12 cellular contexts compared by ENCODE assay signal in genomic region chr19:10450853-10451609, GRCh38. TPM values are rescaled to one million over a fixed set of nuclear protein-coding genes. Genes with fewer than 3 reads are reported as not detected.
DNase-seq lines count a peak whose midpoint lies in the region; ATAC-seq, FAIRE-seq and TF ChIP-seq lines count a peak whose summit lies in the region.
"Had no signal": no experiment of that assay in that cellular context is flagged by ENCODE, and none has a peak within 500 bp of the region (broad histone marks: within the 10 kb centered on the region; RNA-seq: fewer than 3 reads in every experiment).

No MANE protein-coding gene starts in this region.

- peak; percentile 32 for DNase-seq in stimulated activated CD4-positive, alpha-beta T cell treated with anti-CD3 and anti-CD28 coated beads, Interleukin-15, amount 100 ng/mL, for 24 hours
- DNase-seq in stimulated activated CD4-positive, alpha-beta T cell treated with anti-CD3 and anti-CD28 coated beads, Interleukin-4, amount 100 ng/mL, for 4 hours: no peak
- peak; percentile 57 to 88 for DNase-seq in NCI-H526 (lab: John Stamatoyannopoulos, UW)
- DNase-seq in GM12878 (ENCODE audit: low read depth, low spot score): no peak
- peak; percentile 93 for DNase-seq in transverse colon
- DNase-seq in amniotic stem cell (lab: John Stamatoyannopoulos, UW): no peak
- DNase-seq in sciatic nerve (ENCODE audit: low spot score): no peak
- DNase-seq: nephron progenitor cell, SIG-M5 had no signal

- no peaks in the 10 kb centered on the region for H3K79me2 ChIP-seq in GM12878 (ENCODE audit: control insufficient read depth, insufficient read depth, low read length)

- POLR2A ChIA-PET in GM12878 (lab: Charles Lee): interaction anchor here (0.5 kb wide), 1 partner anchor 39 kb away, joined by 4 read pairs; no protein-coding TSS in a partner anchor

- H3K9me3 ChIP-seq in GM12878 (replicated peaks; ENCODE audit: control insufficient read depth, insufficient read depth, low read length) (no peaks in the 10 kb centered on the region), transverse colon (no peaks in the 10 kb centered on the region)
- H3K9me3 ChIP-seq: ascending aorta, thoracic aorta had no signal

- H3K4me2 ChIP-seq in GM12878 (ENCODE audit: control insufficient read depth, insufficient read depth): no peak overlapping the region

- CTCF ChIA-PET in GM12878 (lab: Yijun Ruan, JAX): interaction anchor here (0.7 kb wide), 1 partner anchor 180 kb away, joined by 3 read pairs; the partner anchor contains the start of gene ICAM1

- H3K27me3 ChIP-seq in GM12878 (replicated peaks in 1 of 2; ENCODE audit: control insufficient read depth in 2 of 2, insufficient read depth in 2 of 2, low read length in 1 of 2): no peaks in the 10 kb centered on the region
- no peaks in the 10 kb centered on the region for H3K27me3 ChIP-seq in transverse colon
- H3K27me3 ChIP-seq: ascending aorta had no signal

- peak; percentile 78 for ATAC-seq in GM12878
- ATAC-seq in GM18858 (IDR thresholded peaks at IDR 0.05; ENCODE audit: unreplicated experiment): no peak
- no peak for ATAC-seq in sciatic nerve

- 74% methylated on average over 25 of the region's 25 CpGs for WGBS in GM12878 (ENCODE audit: insufficient coverage, insufficient replicate concordance, low lambda C conversion rate, missing lambda C conversion rate)
- 69% methylated on average over 17 of the region's 25 CpGs; no CpG with 5 or more reads in 1 of the 2 donors for WGBS in transverse colon (ENCODE audit: low coverage in 1 of 2), 2 donors

- no peaks in the 10 kb centered on the region for H3K4me1 ChIP-seq in GM12878 (ENCODE audit: control insufficient read depth, insufficient read depth, low read length)
- peaks cover 0 to 15% (median 11%) of the 10 kb centered on the region in 4 donors for H3K4me1 ChIP-seq in transverse colon
- H3K4me1 ChIP-seq: ascending aorta had no signal

- no peak overlapping the region for H3K9ac ChIP-seq in GM12878 (ENCODE audit: control insufficient read depth, insufficient read depth, low read length)

- no peak for TF ChIP-seq CTCF in GM12878 (IDR thresholded peaks at IDR 0.05 in 2 of 3, conservative IDR thresholded peaks at IDR 0.05 in 1 of 3; ENCODE audit: control insufficient read depth in 2 of 3, extremely low read depth in 1 of 3, insufficient read depth in 1 of 3, low read depth in 3 of 3, low read length in 3 of 3)
- no peak for TF ChIP-seq CTCF in transverse colon (IDR thresholded peaks at IDR 0.05)

- no peak overlapping the region for H2AFZ ChIP-seq in GM12878 (ENCODE audit: control insufficient read depth, low read depth, low read length)

- TF ChIP-seq RAD21 in GM12878 (IDR thresholded peaks at IDR 0.05; ENCODE audit: insufficient read depth, low read depth, low read length): no peak

- H3K27ac ChIP-seq in GM12878 (ENCODE audit: control insufficient read depth, insufficient read depth): no peak overlapping the region
- peak overlapping the region; percentile 61 to 91 (median 72) for H3K27ac ChIP-seq in transverse colon
- H3K27ac ChIP-seq: ascending aorta, thoracic aorta had no signal

- no peak for FAIRE-seq in GM12878 (lab: Jason Lieb, UNC)

- in situ Hi-C loops in GM12878 (cut with MboI) (no loop called here), transverse colon (cut with MboI; ENCODE audit: low pct_ligation_motif_present in 1 of 4, low pct_unique_long_range_greater_than_20kb in 1 of 4, low sequenced_read_pairs in 3 of 4) (no loop called here)

- RAD21 ChIA-PET in GM12878 (lab: Charles Lee; ENCODE audit: unreplicated experiment): no interaction called here

- intact Hi-C loops in GM12878 (cut with micrococcal nuclease; ENCODE audit: unreplicated experiment) (no loop called here), transverse colon (cut with DNase I; ENCODE audit: low total_unique reads) (no loop called here), sciatic nerve (cut with DNase I) (no loop called here)

- no TSS peak for BruUV-seq in GM12878 (replicated peaks; lab: Mats Ljungman, UMichigan)

- H3K4me3 ChIP-seq in GM12878 (no peak overlapping the region), transverse colon (peak overlapping the region in 1 of 4 donors; percentile 1)
- H3K4me3 ChIP-seq: ascending aorta, thoracic aorta had no signal

- TF ChIP-seq EP300 in GM12878 (IDR thresholded peaks at IDR 0.05; ENCODE audit: borderline replicate concordance in 1 of 2, control insufficient read depth in 1 of 2, low read depth in 2 of 2, low read length in 2 of 2) (no peak), transverse colon (IDR thresholded peaks at IDR 0.05; ENCODE audit: low read depth) (peak; percentile 71)

- SMC1A ChIA-PET in GM12878 (lab: Charles Lee; ENCODE audit: uncharacterized antibody, unreplicated experiment): no interaction called here

- H4K20me1 ChIP-seq in GM12878 (ENCODE audit: control insufficient read depth, insufficient read depth): no peaks in the 10 kb centered on the region

- no peak for TF ChIP-seq POLR2A in GM12878 (IDR thresholded peaks at IDR 0.05; ENCODE audit: low read depth, low read length)
- no peak for TF ChIP-seq POLR2A in transverse colon (IDR thresholded peaks at IDR 0.05)

- H3K36me3 ChIP-seq in GM12878 (ENCODE audit: control insufficient read depth in 2 of 2, insufficient read depth in 2 of 2, low read length in 1 of 2): peaks cover 0 to 2% of the 10 kb centered on the region in 2 experiments; a peak in 3 of 4 replicates
- H3K36me3 ChIP-seq in transverse colon: no peaks in the 10 kb centered on the region

TF ChIP-seq in GM12878, 131 proteins besides CTCF, POLR2A, EP300 and RAD21 (continues in another document):
- TF ChIP-seq ZNF622 (IDR thresholded peaks at IDR 0.05) (no peak), GABPA (IDR thresholded peaks at IDR 0.05; ENCODE audit: low read depth) (no peak), TBL1XR1 (IDR thresholded peaks at IDR 0.05; ENCODE audit: low read depth, low read length) (no peak), ZNF207 (IDR thresholded peaks at IDR 0.05; ENCODE audit: borderline replicate concordance) (no peak), SRF (IDR thresholded peaks at IDR 0.05; ENCODE audit: low read depth in 2 of 2, low read length in 2 of 2) (no peak)

RNA-seq across cellular contexts. Expression of gene PDE4A, which starts 30.7 kb away (rescaled TPM):
- 7.4 and 7.7 TPM in 2 replicates for total RNA-seq in GM12878 (2013; cell fraction: nucleolus; rRNA removed)
- 1.6 and 1.9 TPM in 2 replicates for total RNA-seq in GM12878 (2014; rRNA removed)
- 1.7 and 1.9 TPM in 2 replicates for total RNA-seq in GM12878 (2014; rRNA removed; fragmentation: Illumina TruSeq; extraction: Trizol)
- 11.1 and 13.3 TPM in 2 replicates for total RNA-seq in GM12878 (2021)
- polyA plus RNA-seq in GM12878 (2011; ENCODE audit: low read depth): 6.4 TPM
- 2.7 and 4.8 TPM in 2 replicates for polyA plus RNA-seq in GM12878 (2011; rRNA removed)
- polyA plus RNA-seq in GM12878 (2011; cell fraction: cytosol; rRNA removed): 8.4 and 9.3 TPM in 2 replicates
- 11.0 and 16.0 TPM in 2 replicates for polyA plus RNA-seq in GM12878 (2011; cell fraction: nucleus; rRNA removed)
- polyA plus RNA-seq in GM12878 (2012): 14.3 and 15.7 TPM in 2 replicates
- 3.5 and 5.0 TPM in 2 replicates for polyA plus RNA-seq in GM12878 (2014; fragmentation: Illumina TruSeq; extraction: Trizol)
- under 1 TPM; 0.24 to 0.46 TPM for polyA plus RNA-seq in GM12878 (2014; fragmentation: Nextera tagmentation; extraction: Ambion mirVana)
- 7.1 and 7.9 TPM in 2 replicates for polyA plus RNA-seq in GM12878 (2014; rRNA removed)
- polyA plus RNA-seq in GM12878 (2016; fragmentation: Nextera tagmentation; extraction: Ambion mirVana): 1 to 10 TPM; 7.4 to 8.1 TPM
- 7.7 and 10.3 TPM in 2 replicates for polyA minus RNA-seq in GM12878 (2011; rRNA and poly(A)+ RNA removed)
- polyA minus RNA-seq in GM12878 (2011; cell fraction: cytosol; rRNA and poly(A)+ RNA removed): 7.8 and 9.2 TPM in 2 replicates
- polyA minus RNA-seq in GM12878 (2011; cell fraction: nucleus; rRNA and poly(A)+ RNA removed): 3.5 TPM in 2 replicates
- total RNA-seq in transverse colon: 10 to 100 TPM in 3 of 4 donors, 1 to 10 TPM in 1; 9.0 to 15.9 (median 13.1) TPM
- total RNA-seq in sciatic nerve: 11.0 TPM

RNA-seq across cellular contexts. Expression of gene CDC37, which starts 47.7 kb away (rescaled TPM):
- total RNA-seq in GM12878 (2013; cell fraction: nucleolus; rRNA removed): 43.2 and 59.3 TPM in 2 replicates
- 179 and 197 TPM in 2 replicates for total RNA-seq in GM12878 (2014; rRNA removed)
- 110 and 117 TPM in 2 replicates for total RNA-seq in GM12878 (2014; rRNA removed; fragmentation: Illumina TruSeq; extraction: Trizol)
- 144 and 155 TPM in 2 replicates for total RNA-seq in GM12878 (2021)
- polyA plus RNA-seq in GM12878 (2011; ENCODE audit: low read depth): 84.0 TPM
- polyA plus RNA-seq in GM12878 (2011; rRNA removed): 140 and 200 TPM in 2 replicates
- polyA plus RNA-seq in GM12878 (2011; cell fraction: cytosol; rRNA removed): 211 and 322 TPM in 2 replicates
- polyA plus RNA-seq in GM12878 (2011; cell fraction: nucleus; rRNA removed): 421 and 498 TPM in 2 replicates
- polyA plus RNA-seq in GM12878 (2012): 146 and 163 TPM in 2 replicates
- polyA plus RNA-seq in GM12878 (2014; fragmentation: Illumina TruSeq; extraction: Trizol): 50.7 and 105 TPM in 2 replicates
- polyA plus RNA-seq in GM12878 (2014; fragmentation: Nextera tagmentation; extraction: Ambion mirVana): 1 to 10 TPM; 4.7 to 8.8 TPM
- polyA plus RNA-seq in GM12878 (2014; rRNA removed): 265 and 297 TPM in 2 replicates
- polyA plus RNA-seq in GM12878 (2016; fragmentation: Nextera tagmentation; extraction: Ambion mirVana): 100 to 1,000 TPM; 255 to 262 TPM
- 76.0 and 82.1 TPM in 2 replicates for polyA minus RNA-seq in GM12878 (2011; rRNA and poly(A)+ RNA removed)
- 42.4 and 45.5 TPM in 2 replicates for polyA minus RNA-seq in GM12878 (2011; cell fraction: cytosol; rRNA and poly(A)+ RNA removed)
- 22.4 and 40.0 TPM in 2 replicates for polyA minus RNA-seq in GM12878 (2011; cell fraction: nucleus; rRNA and poly(A)+ RNA removed)
- 100 to 1,000 TPM; 125 to 168 (median 162) TPM for total RNA-seq in transverse colon
- 128 TPM for total RNA-seq in sciatic nerve

RNA-seq across cellular contexts. Expression of gene KEAP1, which starts 52.1 kb away (rescaled TPM):
- total RNA-seq in GM12878 (2013; cell fraction: nucleolus; rRNA removed): 30.3 and 40.1 TPM in 2 replicates
- total RNA-seq in GM12878 (2014; rRNA removed) (49.0 and 60.4 TPM in 2 replicates), GM12878 (2014; rRNA removed; fragmentation: Illumina TruSeq; extraction: Trizol) (44.3 and 54.7 TPM in 2 replicates), GM12878 (2021) (61.2 and 76.2 TPM in 2 replicates), transverse colon (100 to 1,000 TPM in 1 of 4 donors, 10 to 100 TPM in 3; 54.8 to 348 (median 79.1) TPM), sciatic nerve (63.9 TPM)
- 19.1 TPM for polyA plus RNA-seq in GM12878 (2011; ENCODE audit: low read depth)
- polyA plus RNA-seq in GM12878 (2011; rRNA removed) (23.7 and 42.6 TPM in 2 replicates), GM12878 (2014; fragmentation: Illumina TruSeq; extraction: Trizol) (17.2 and 36.7 TPM in 2 replicates), GM12878 (2014; fragmentation: Nextera tagmentation; extraction: Ambion mirVana) (1 to 10 TPM; 1.4 to 9.3 TPM), GM12878 (2014; rRNA removed) (41.2 and 50.2 TPM in 2 replicates), GM12878 (2016; fragmentation: Nextera tagmentation; extraction: Ambion mirVana) (10 to 100 TPM; 83.1 to 87.7 TPM)
- polyA plus RNA-seq in GM12878 (2011; cell fraction: cytosol; rRNA removed): 45.2 and 63.6 TPM in 2 replicates
- 57.9 and 62.3 TPM in 2 replicates for polyA plus RNA-seq in GM12878 (2011; cell fraction: nucleus; rRNA removed)
- polyA plus RNA-seq in GM12878 (2012): 31.0 and 33.1 TPM in 2 replicates
- 102 and 125 TPM in 2 replicates for polyA minus RNA-seq in GM12878 (2011; rRNA and poly(A)+ RNA removed)
- polyA minus RNA-seq in GM12878 (2011; cell fraction: cytosol; rRNA and poly(A)+ RNA removed): 29.0 and 35.8 TPM in 2 replicates
- 16.2 and 22.3 TPM in 2 replicates for polyA minus RNA-seq in GM12878 (2011; cell fraction: nucleus; rRNA and poly(A)+ RNA removed)

Comparison
In these comparisons a context has a peak if more than half of its experiments do, and no peak if none do; other contexts are left out.
1. DNase-seq: peak in stimulated activated CD4-positive, alpha-beta T cell treated with anti-CD3 and anti-CD28 coated beads, Interleukin-15, amount 100 ng/mL, for 24 hours (single experiment), NCI-H526 (2 of 2) and transverse colon (single experiment); none in stimulated activated CD4-positive, alpha-beta T cell treated with anti-CD3 and anti-CD28 coated beads, Interleukin-4, amount 100 ng/mL, for 4 hours (0 of 2), GM12878 (single experiment), amniotic stem cell (single experiment) and sciatic nerve (single experiment).